In the genomic region with DNA sequence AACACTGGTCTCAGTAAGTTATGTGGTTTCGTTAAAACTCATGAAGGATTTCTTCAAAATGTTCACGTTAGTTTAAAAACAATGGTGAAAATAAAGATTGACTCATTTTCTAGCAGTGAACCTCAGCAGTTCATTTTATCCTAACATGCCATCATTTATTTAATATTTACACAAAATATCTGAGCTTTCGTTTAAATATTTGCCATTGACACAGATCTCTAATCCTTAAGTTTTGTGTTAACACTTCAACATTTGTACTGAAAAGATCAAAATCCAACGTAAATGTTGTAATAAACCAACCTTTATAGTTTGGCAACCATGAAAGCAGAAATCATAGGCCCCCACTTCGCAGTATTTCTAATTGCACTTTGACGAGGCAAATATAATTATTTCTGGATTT, we compare ENCODE assay signal across 21 cellular contexts.
DNase-seq lines count a peak whose midpoint lies in the region; ATAC-seq, FAIRE-seq and TF ChIP-seq lines count a peak whose summit lies in the region.
"Had no signal": no experiment of that assay in that cellular context is flagged by ENCODE, and none has a peak within 500 bp of the region (broad histone marks: within the 10 kb centered on the region; RNA-seq: fewer than 3 reads in every experiment).

No MANE protein-coding gene starts in this region.

- RAD21 ChIA-PET in HCT116 (lab: Charles Lee; ENCODE audit: low non-redundant PET in 1 of 2, low total read pairs in 2 of 2, uncharacterized antibody in 2 of 2, unreplicated experiment in 2 of 2), result no interaction called here

- no peak for TF ChIP-seq POLR2A in HCT116 (IDR thresholded peaks at IDR 0.05; ENCODE audit: borderline replicate concordance, extremely low read depth, insufficient read depth, insufficient read length)
- no peak for TF ChIP-seq POLR2A in HepG2 (IDR thresholded peaks at IDR 0.05; ENCODE audit: insufficient read depth in 1 of 2, low read depth in 2 of 2, low read length in 2 of 2)

- H3K79me2 ChIP-seq in HCT116 (ENCODE audit: insufficient read depth, low read length) (no peaks in the 10 kb centered on the region), HepG2 (ENCODE audit: insufficient read depth, low read length) (no peaks in the 10 kb centered on the region)

- no peaks in the 10 kb centered on the region for H3K4me1 ChIP-seq in HCT116 (ENCODE audit: control insufficient read depth in 1 of 2, insufficient read depth in 2 of 2, low read length in 2 of 2)
- H3K4me1 ChIP-seq in HepG2 (ENCODE audit: insufficient read depth, low read length), result no peaks in the 10 kb centered on the region
- no peaks in the 10 kb centered on the region for H3K4me1 ChIP-seq in small intestine (ENCODE audit: control insufficient read depth in 2 of 2, insufficient read depth in 1 of 2, low read depth in 1 of 2, low read length in 1 of 2)
- H3K4me1 ChIP-seq: HAP-1 had no signal

- no peaks in the 10 kb centered on the region for H3K9me2 ChIP-seq in HCT116 (ENCODE audit: insufficient read depth)

- no peak for TF ChIP-seq EP300 in HepG2 (IDR thresholded peaks at IDR 0.05; ENCODE audit: low read depth in 2 of 2, low read length in 2 of 2)
- TF ChIP-seq EP300 in HepG2 (CRISPR knock-in tag; IDR thresholded peaks at IDR 0.05; ENCODE audit: borderline replicate concordance), result no peak

- TF ChIP-seq CTCF in HCT116 (IDR thresholded peaks at IDR 0.05 in 2 of 3, conservative IDR thresholded peaks at IDR 0.05 in 1 of 3; ENCODE audit: borderline replicate concordance in 1 of 3, insufficient read depth in 1 of 3, low read depth in 2 of 3, low read length in 2 of 3) (no peak), HepG2 (CRISPR knock-in tag; IDR thresholded peaks at IDR 0.05) (no peak)

- H3K4me3 ChIP-seq in HCT116 (replicated peaks in 1 of 2; ENCODE audit: low read depth in 1 of 2, low read length in 2 of 2), result no peak overlapping the region
- H3K4me3 ChIP-seq in HepG2 (replicated peaks in 1 of 3; ENCODE audit: insufficient read depth in 1 of 3, low read depth in 2 of 3, low read length in 3 of 3), result no peak overlapping the region
- H3K4me3 ChIP-seq in small intestine (ENCODE audit: low read depth in 1 of 2, low read length in 2 of 2), result no peak overlapping the region
- H3K4me3 ChIP-seq: A549, HAP-1 had no signal

- CTCF ChIA-PET in HCT116 (lab: Charles Lee), result no interaction called here
- CTCF ChIA-PET in HepG2 (lab: Yijun Ruan, JAX; ENCODE audit: low intra/inter-chr PET ratio, low total read pairs), result no interaction called here

- H3K4me2 ChIP-seq in HCT116 (ENCODE audit: low read length), result no peak overlapping the region
- H3K4me2 ChIP-seq in HepG2 (ENCODE audit: low read depth, low read length), result no peak overlapping the region
- H3K4me2 ChIP-seq: A549 had no signal

- ATAC-seq in HCT116, result no peak
- ATAC-seq in HepG2, result no peak
- no peak for ATAC-seq in GM21576 (IDR thresholded peaks at IDR 0.05; ENCODE audit: unreplicated experiment)
- ATAC-seq: A549 had no signal

- under 1% methylated on average over 6 of the region's 6 CpGs for WGBS in HepG2 (ENCODE audit: low lambda C conversion rate)
- WGBS in small intestine, 3 donors, result 62 to 66% (median 63%) methylated on average over 6 of the region's 6 CpGs

- DNase-seq in DMS53 (lab: John Stamatoyannopoulos, UW) (peak; percentile 64), HCT116 (ENCODE audit: low read depth, low spot score) (no peak), HepG2 (ENCODE audit: low spot score) (peak; percentile 2), small intestine (no peak), MV-4-11 (lab: John Stamatoyannopoulos, UW) (no peak), KBM-7 (no peak)
- DNase-seq: 8988T; C1 segment of cervical spinal cord; Calu3; CD4-positive, alpha-beta memory T cell; COR-L47; DMS153; DMS79 treated with DMSO at 0.1 percent for 48 hours; GF-D8; GOT3 had no signal

- in situ Hi-C loops in HepG2 (cut with HindIII; ENCODE audit: extremely low pct_ligation_motif_present, low pct_unique_long_range_greater_than_20kb) (no loop called here), KBM-7 (cut with MboI; ENCODE audit: low pct_unique_long_range_greater_than_20kb, low sequenced_read_pairs) (no loop called here)

- POLR2A ChIA-PET in HCT116 (lab: Charles Lee) (no interaction called here), HepG2 (lab: Yijun Ruan, JAX) (no interaction called here)

- intact Hi-C loops in HCT116 (cut with micrococcal nuclease) (no loop called here), HepG2 (cut with micrococcal nuclease; ENCODE audit: unreplicated experiment) (no loop called here)

- H3K27me3 ChIP-seq in HCT116 (ENCODE audit: insufficient read depth, low read length) (no peaks in the 10 kb centered on the region), HepG2 (ENCODE audit: control insufficient read depth in 1 of 2, insufficient read depth in 2 of 2, low read length in 2 of 2) (no peaks in the 10 kb centered on the region), small intestine (ENCODE audit: control insufficient read depth in 2 of 2, insufficient read depth in 2 of 2, low read length in 2 of 2) (no peaks in the 10 kb centered on the region)

- H4K20me1 ChIP-seq in HCT116 (ENCODE audit: insufficient read depth) (no peaks in the 10 kb centered on the region), HepG2 (ENCODE audit: insufficient read depth, low read length) (no peaks in the 10 kb centered on the region)

- TF ChIP-seq RAD21 in HCT116 (IDR thresholded peaks at IDR 0.05; ENCODE audit: low read depth) (no peak), HepG2 (CRISPR knock-in tag; IDR thresholded peaks at IDR 0.05) (no peak)

- H3K9me3 ChIP-seq in HCT116 (ENCODE audit: control insufficient read depth in 1 of 2, insufficient read depth in 1 of 2, low read depth in 1 of 2, low read length in 2 of 2), result no peaks in the 10 kb centered on the region
- no peaks in the 10 kb centered on the region for H3K9me3 ChIP-seq in HepG2 (ENCODE audit: low read length)
- H3K9me3 ChIP-seq in small intestine (ENCODE audit: control insufficient read depth, low read depth), result no peaks in the 10 kb centered on the region
- H3K9me3 ChIP-seq: A549, HAP-1 had no signal

- H3K9ac ChIP-seq in HCT116 (ENCODE audit: low read length) (no peak overlapping the region), HepG2 (ENCODE audit: insufficient read depth, low read depth, low read length) (no peak overlapping the region)

- FAIRE-seq in HepG2 (lab: Jason Lieb, UNC), result no peak
- FAIRE-seq in small intestine (lab: Jason Lieb, UNC), result peak; percentile 30
- FAIRE-seq: A549, GM12891, GM18507, H54 had no signal

- H3K27ac ChIP-seq in HCT116 (ENCODE audit: low read depth, low read length) (no peak overlapping the region), HepG2 (ENCODE audit: extremely low read length, insufficient read depth, low read length) (no peak overlapping the region), small intestine (ENCODE audit: low read depth in 1 of 2, low read length in 1 of 2) (no peak overlapping the region)
- H3K27ac ChIP-seq: A549 had no signal

- no TSS peak for BruUV-seq in HCT116 (replicated peaks; lab: Mats Ljungman, UMichigan)
- BruUV-seq in HepG2 (replicated peaks; lab: Mats Ljungman, UMichigan), result no TSS peak

- H3K36me3 ChIP-seq in HCT116 (ENCODE audit: control insufficient read depth in 1 of 2, insufficient read depth in 2 of 2, low read length in 2 of 2) (no peaks in the 10 kb centered on the region), HepG2 (replicated peaks in 1 of 2; ENCODE audit: control insufficient read depth in 1 of 2, insufficient read depth in 2 of 2, low read length in 2 of 2) (no peaks in the 10 kb centered on the region), small intestine (ENCODE audit: control insufficient read depth in 2 of 2, insufficient read depth in 2 of 2, low read length in 2 of 2) (no peaks in the 10 kb centered on the region)
- H3K36me3 ChIP-seq: HAP-1 had no signal

- peak overlapping the region; percentile 68 for H2AFZ ChIP-seq in HCT116 (ENCODE audit: low read depth, low read length, poor library complexity, severe bottlenecking)
- H2AFZ ChIP-seq in HepG2 (ENCODE audit: low read length), result no peak overlapping the region

TF ChIP-seq in HCT116, 20 proteins besides CTCF, POLR2A, EP300 and RAD21:
- no peak for TF ChIP-seq FOSL1 (IDR thresholded peaks at IDR 0.05; ENCODE audit: low read depth)
- TF ChIP-seq ELF1 (IDR thresholded peaks at IDR 0.05; ENCODE audit: borderline replicate concordance, low read depth), result no peak
- TF ChIP-seq EGR1 (IDR thresholded peaks at IDR 0.05; ENCODE audit: low read depth), result no peak
- TF ChIP-seq SP1 (IDR thresholded peaks at IDR 0.05; ENCODE audit: low read depth), result no peak
- TF ChIP-seq TCF7L2 (IDR thresholded peaks at IDR 0.05; ENCODE audit: borderline replicate concordance, extremely low read depth, insufficient read depth, insufficient read length), result no peak
- no peak for TF ChIP-seq ZFX (IDR thresholded peaks at IDR 0.05)
- TF ChIP-seq JUND (IDR thresholded peaks at IDR 0.05), result no peak

TF ChIP-seq in HepG2, 621 proteins besides CTCF, POLR2A, EP300 and RAD21 (continues in another document):
- TF ChIP-seq, protein P1, sequence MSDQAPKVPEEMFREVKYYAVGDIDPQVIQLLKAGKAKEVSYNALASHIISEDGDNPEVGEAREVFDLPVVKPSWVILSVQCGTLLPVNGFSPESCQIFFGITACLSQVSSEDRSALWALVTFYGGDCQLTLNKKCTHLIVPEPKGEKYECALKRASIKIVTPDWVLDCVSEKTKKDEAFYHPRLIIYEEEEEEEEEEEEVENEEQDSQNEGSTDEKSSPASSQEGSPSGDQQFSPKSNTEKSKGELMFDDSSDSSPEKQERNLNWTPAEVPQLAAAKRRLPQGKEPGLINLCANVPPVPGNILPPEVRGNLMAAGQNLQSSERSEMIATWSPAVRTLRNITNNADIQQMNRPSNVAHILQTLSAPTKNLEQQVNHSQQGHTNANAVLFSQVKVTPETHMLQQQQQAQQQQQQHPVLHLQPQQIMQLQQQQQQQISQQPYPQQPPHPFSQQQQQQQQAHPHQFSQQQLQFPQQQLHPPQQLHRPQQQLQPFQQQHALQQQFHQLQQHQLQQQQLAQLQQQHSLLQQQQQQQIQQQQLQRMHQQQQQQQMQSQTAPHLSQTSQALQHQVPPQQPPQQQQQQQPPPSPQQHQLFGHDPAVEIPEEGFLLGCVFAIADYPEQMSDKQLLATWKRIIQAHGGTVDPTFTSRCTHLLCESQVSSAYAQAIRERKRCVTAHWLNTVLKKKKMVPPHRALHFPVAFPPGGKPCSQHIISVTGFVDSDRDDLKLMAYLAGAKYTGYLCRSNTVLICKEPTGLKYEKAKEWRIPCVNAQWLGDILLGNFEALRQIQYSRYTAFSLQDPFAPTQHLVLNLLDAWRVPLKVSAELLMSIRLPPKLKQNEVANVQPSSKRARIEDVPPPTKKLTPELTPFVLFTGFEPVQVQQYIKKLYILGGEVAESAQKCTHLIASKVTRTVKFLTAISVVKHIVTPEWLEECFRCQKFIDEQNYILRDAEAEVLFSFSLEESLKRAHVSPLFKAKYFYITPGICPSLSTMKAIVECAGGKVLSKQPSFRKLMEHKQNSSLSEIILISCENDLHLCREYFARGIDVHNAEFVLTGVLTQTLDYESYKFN (CRISPR knock-in tag; conservative IDR thresholded peaks at IDR 0.05), result 0 out of 2 replicates have a peak, but pooled peaks have one; percentile 20

Comparison
In these comparisons a context has a peak if more than half of its experiments do, and no peak if none do; other contexts are left out.
1. DNase-seq: peak in DMS53 (single experiment) and HepG2 (single experiment); none in HCT116 (single experiment), small intestine (single experiment), MV-4-11 (single experiment) and KBM-7 (single experiment).